In genomic region chr18:63567825-63568224, GRCh38 we compare ENCODE assay signal across 38 cellular contexts. TPM values are rescaled to one million over a fixed set of nuclear protein-coding genes. Genes with fewer than 3 reads are reported as not detected.
"Had no signal": no experiment of that assay in that cellular context is flagged by ENCODE, and none has a peak within 500 bp of the region (broad histone marks: within the 10 kb centered on the region; RNA-seq: fewer than 3 reads in every experiment).

No MANE protein-coding gene starts in this region.

- H3K27ac ChIP-seq: KMS-11 had no signal

- H3K4me2 ChIP-seq: KMS-11 had no signal

- H3K4me3 ChIP-seq: MG63 had no signal

- DNase-seq: Karpas-422, Kasumi-1, KG1, MG63, MM.1S, MV-4-11, NCI-H1048, NCI-H1092, NCI-H1092 treated with DMSO at 0.1 percent for 48 hours, NCI-H1105, NCI-H1105 treated with DMSO at 0.1 percent for 48 hours, NCI-H1417, NCI-H1417 treated with DMSO at 0.1 percent for 48 hours, NCI-H1436, NCI-H1436 treated with DMSO at 0.1 percent for 48 hours, NCI-H146, NCI-H1694, NCI-H1694 treated with DMSO at 0.1 percent for 48 hours, NCI-H187, NCI-H187 treated with DMSO at 0.1 percent for 48 hours, NCI-H1930, NCI-H2029, NCI-H2029 treated with DMSO at 0.1 percent for 48 hours, NCI-H2081, NCI-H2081 treated with DMSO at 0.1 percent for 48 hours, NCI-H2107, NCI-H2171, NCI-H2171 treated with DMSO at 0.1 percent for 48 hours, NCI-H2227 treated with DMSO at 0.1 percent for 48 hours, NCI-H226, NCI-H345, NCI-H446, NCI-H446 treated with DMSO at 0.1 percent for 48 hours, NCI-H510A had no signal

- H3K9ac ChIP-seq: KMS-11 had no signal

- H3K36me3 ChIP-seq: MG63 had no signal

- H3K9me3 ChIP-seq: MG63 had no signal

RNA-seq across cellular contexts. Expression of gene SERPINB13, which starts 19.3 kb away (rescaled TPM):
- total RNA-seq: LHCN-M2, M059J, NCI-H460 had no signal

RNA-seq across cellular contexts. Expression of gene SERPINB12, which starts 25.7 kb away (rescaled TPM):
- total RNA-seq: M059J, NCI-H460 had no signal
